ENCODE assay signal across 9 cellular contexts in the genomic region with DNA sequence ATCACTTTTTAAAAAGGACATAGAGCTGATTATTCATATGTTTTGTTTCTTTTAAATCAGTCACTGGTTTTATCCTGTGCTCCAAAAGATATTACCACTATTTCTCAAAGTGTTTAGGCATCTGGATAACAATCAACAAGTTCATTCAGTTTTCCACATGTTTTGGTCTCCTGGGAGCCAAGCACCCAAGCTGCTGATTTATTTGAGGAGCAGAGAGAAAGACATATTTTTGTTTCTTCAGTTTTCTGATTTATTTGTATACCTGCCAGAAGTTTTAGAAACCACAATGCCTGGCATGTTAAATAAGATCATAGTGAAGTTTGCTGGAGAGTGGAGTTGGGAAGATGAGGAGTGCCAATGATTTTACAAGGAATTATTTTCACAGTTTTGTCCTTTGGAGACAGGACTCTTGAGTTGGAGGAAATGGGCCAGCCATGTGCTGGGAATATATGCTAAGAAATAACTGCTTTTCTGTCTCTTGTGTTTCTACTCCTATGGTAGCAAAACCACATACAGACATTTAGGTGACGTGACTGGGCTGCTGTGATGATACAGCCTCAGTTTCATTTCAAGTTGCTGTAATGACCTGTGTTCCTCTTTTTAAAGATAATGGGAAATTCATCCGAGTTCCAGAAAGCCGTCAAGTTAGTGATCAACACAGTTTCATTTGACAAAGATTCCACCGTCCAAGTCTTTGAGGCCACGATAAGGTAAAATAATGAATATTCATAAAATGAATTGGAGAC. TPM values are rescaled to one million over a fixed set of nuclear protein-coding genes. Genes with fewer than 3 reads are reported as not detected.
DNase-seq lines count a peak whose midpoint lies in the region; ATAC-seq, FAIRE-seq and TF ChIP-seq lines count a peak whose summit lies in the region.
"Had no signal": no experiment of that assay in that cellular context is flagged by ENCODE, and none has a peak within 500 bp of the region (broad histone marks: within the 10 kb centered on the region; RNA-seq: fewer than 3 reads in every experiment).

No MANE protein-coding gene starts in this region.

- peaks cover 37% of the 10 kb centered on the region for H3K36me3 ChIP-seq in CD8-positive, alpha-beta T cell (ENCODE audit: insufficient read depth, low read length)
- peaks cover 6 to 59% of the 10 kb centered on the region in 2 experiments for H3K36me3 ChIP-seq in GM12878 (ENCODE audit: control insufficient read depth in 2 of 2, insufficient read depth in 2 of 2, low read length in 1 of 2)

- BruUV-seq in GM12878 (replicated peaks; lab: Mats Ljungman, UMichigan) = no TSS peak

- CTCF ChIA-PET in CD8-positive, alpha-beta T cell (lab: Charles Lee) = interaction anchor here (2.1 kb wide), 1 partner anchor 11 kb away, joined by 11 read pairs; a partner anchor contains a TSS
- CTCF ChIA-PET in GM12878 (lab: Yijun Ruan, JAX) = interaction anchor here (1.6 to 18.8 kb wide), 4 partner anchors 10 to 75 kb away, joined by 7 to 163 read pairs (median 39); a partner anchor contains a TSS

- SMC1A ChIA-PET in GM12878 (lab: Charles Lee; ENCODE audit: uncharacterized antibody, unreplicated experiment) = interaction anchor here (1.0 to 20.1 kb wide), 6 partner anchors 14 to 99 kb away, joined by 3 to 284 read pairs (median 17); a partner anchor contains a TSS

- no peak for TF ChIP-seq POLR2A in GM12878 (IDR thresholded peaks at IDR 0.05; ENCODE audit: low read depth, low read length)

- no peak for TF ChIP-seq CTCF in CD8-positive, alpha-beta T cell (IDR thresholded peaks at IDR 0.05)
- no peak for TF ChIP-seq CTCF in HL-60 (IDR thresholded peaks at IDR 0.05; ENCODE audit: insufficient read depth, low read length)
- TF ChIP-seq CTCF in GM12878 (IDR thresholded peaks at IDR 0.05 in 2 of 3, conservative IDR thresholded peaks at IDR 0.05 in 1 of 3; ENCODE audit: control insufficient read depth in 2 of 3, extremely low read depth in 1 of 3, insufficient read depth in 1 of 3, low read depth in 3 of 3, low read length in 3 of 3) = no peak

- TF ChIP-seq RAD21 in GM12878 (IDR thresholded peaks at IDR 0.05; ENCODE audit: insufficient read depth, low read depth, low read length) = no peak

- no peak for DNase-seq in CD8-positive, alpha-beta T cell
- DNase-seq in HL-60 (ENCODE audit: low read depth in 1 of 2, low spot score in 1 of 2) (peak in 1 of 2 experiments; percentile 75), GM12878 (ENCODE audit: low read depth, low spot score) (no peak), HK-2 (ENCODE audit: unreplicated experiment) (no peak), mucosa of gallbladder (ENCODE audit: low spot score) (no peak), left colon (no peak)
- DNase-seq: NCI-H510A had no signal

- peaks cover 5% of the 10 kb centered on the region for H3K9me3 Mint-ChIP-seq in CD8-positive, alpha-beta T cell

- H3K9ac ChIP-seq in GM12878 (ENCODE audit: control insufficient read depth, insufficient read depth, low read length) = peak overlapping the region; percentile 61

- H3K27ac ChIP-seq in CD8-positive, alpha-beta T cell (ENCODE audit: low read depth, low read length) = peak overlapping the region; percentile 30
- H3K27ac ChIP-seq in HL-60 (replicated peaks) (peak overlapping the region; percentile 73), GM12878 (ENCODE audit: control insufficient read depth, insufficient read depth) (peak overlapping the region; percentile 94)

- peaks cover 76% of the 10 kb centered on the region for H3K79me2 ChIP-seq in GM12878 (ENCODE audit: control insufficient read depth, insufficient read depth, low read length)

- peak; percentile 79 to 88; a peak in 2 of 4 replicates for TF ChIP-seq EP300 in GM12878 (IDR thresholded peaks at IDR 0.05; ENCODE audit: borderline replicate concordance in 1 of 2, control insufficient read depth in 1 of 2, low read depth in 2 of 2, low read length in 2 of 2)

- peaks cover 62% of the 10 kb centered on the region for H3K36me3 Mint-ChIP-seq in CD8-positive, alpha-beta T cell

- no peaks in the 10 kb centered on the region for H3K27me3 Mint-ChIP-seq in CD8-positive, alpha-beta T cell (ENCODE audit: low read depth)

- no peak overlapping the region; the same call in 1 of the 2 replicates for H2AFZ ChIP-seq in GM12878 (ENCODE audit: control insufficient read depth, low read depth, low read length)

- no peaks in the 10 kb centered on the region for H3K27me3 ChIP-seq in CD8-positive, alpha-beta T cell (ENCODE audit: insufficient read depth, low read length)
- H3K27me3 ChIP-seq in HL-60 (ENCODE audit: insufficient read depth, poor library complexity, severe bottlenecking) (no peaks in the 10 kb centered on the region), GM12878 (replicated peaks in 1 of 2; ENCODE audit: control insufficient read depth in 2 of 2, insufficient read depth in 2 of 2, low read length in 1 of 2) (no peaks in the 10 kb centered on the region)

- FAIRE-seq in GM12878 (lab: Jason Lieb, UNC) = no peak

- peaks cover 63% of the 10 kb centered on the region for H3K4me1 Mint-ChIP-seq in CD8-positive, alpha-beta T cell (ENCODE audit: low read depth)

- in situ Hi-C loops in GM12878 (cut with MboI) = loop anchor here (5.0 to 10.0 kb wide), 3 partner anchors 222 to 694 kb away; a partner anchor contains a TSS

- no peaks in the 10 kb centered on the region for H3K9me3 ChIP-seq in CD8-positive, alpha-beta T cell (ENCODE audit: low read length)
- no peaks in the 10 kb centered on the region for H3K9me3 ChIP-seq in GM12878 (replicated peaks; ENCODE audit: control insufficient read depth, insufficient read depth, low read length)

- H3K27ac Mint-ChIP-seq in CD8-positive, alpha-beta T cell = peak overlapping the region; percentile 85

- POLR2A ChIA-PET in CD8-positive, alpha-beta T cell (lab: Charles Lee) = interaction anchor here (3.8 kb wide), 1 partner anchor 12 kb away, joined by 80 read pairs; a partner anchor contains a TSS
- POLR2A ChIA-PET in GM12878 (lab: Charles Lee) = interaction anchor here (0.6 to 8.0 kb wide), 5 partner anchors 12 to 606 kb away, joined by 3 to 68 read pairs (median 4); a partner anchor contains a TSS

- H3K4me2 ChIP-seq in GM12878 (ENCODE audit: control insufficient read depth, insufficient read depth) = peak overlapping the region; percentile 82

- H3K4me3 Mint-ChIP-seq in CD8-positive, alpha-beta T cell = no peak overlapping the region

- no peak for ATAC-seq in CD8-positive, alpha-beta T cell
- ATAC-seq in GM21515 (IDR thresholded peaks at IDR 0.05; ENCODE audit: unreplicated experiment) (peak; percentile 37), GM12878 (peak; percentile 45), esophagus mucosa (no peak), left colon (no peak)

- H3K4me3 ChIP-seq in CD8-positive, alpha-beta T cell (ENCODE audit: low read depth, low read length) = no peak overlapping the region
- H3K4me3 ChIP-seq in HL-60 (replicated peaks; ENCODE audit: insufficient read depth, low read length) (no peak overlapping the region), GM12878 (peak overlapping the region; percentile 18; the same call in 1 of the 2 replicates)

- intact Hi-C loops in CD8-positive, alpha-beta T cell (cut with DNase I, micrococcal nuclease) = loop anchor here in 1 of 2 experiments (10.0 kb wide), 2 partner anchors 374 to 734 kb away; a partner anchor contains a TSS
- intact Hi-C loops in GM12878 (cut with micrococcal nuclease; ENCODE audit: unreplicated experiment) (loop anchor here (5.0 to 10.0 kb wide), 2 partner anchors 184 to 352 kb away; no protein-coding TSS in a partner anchor), left colon (cut with DNase I, micrococcal nuclease) (no loop called here)

- 9% methylated on average over 5 of the region's 5 CpGs for WGBS in GM12878 (ENCODE audit: insufficient coverage, insufficient replicate concordance, low lambda C conversion rate, missing lambda C conversion rate)

- H3K4me1 ChIP-seq in CD8-positive, alpha-beta T cell (ENCODE audit: insufficient read depth, low read length) = peaks cover 63% of the 10 kb centered on the region
- H3K4me1 ChIP-seq in GM12878 (ENCODE audit: control insufficient read depth, insufficient read depth, low read length) = peaks cover 58% of the 10 kb centered on the region

- RAD21 ChIA-PET in GM12878 (lab: Charles Lee; ENCODE audit: unreplicated experiment) = interaction anchor here (0.7 to 9.1 kb wide), 6 partner anchors 11 to 262 kb away, joined by 3 to 93 read pairs (median 14); a partner anchor contains a TSS

- no peaks in the 10 kb centered on the region for H4K20me1 ChIP-seq in GM12878 (ENCODE audit: control insufficient read depth, insufficient read depth)

TF ChIP-seq in GM12878, 131 proteins besides CTCF, POLR2A, EP300 and RAD21 (continues in another document):
- no peak for TF ChIP-seq HDAC6 (IDR thresholded peaks at IDR 0.05; ENCODE audit: unreplicated experiment)
- TF ChIP-seq IRF4 (IDR thresholded peaks at IDR 0.05; ENCODE audit: low read depth, low read length) = 0 out of 2 replicates have a peak, but pooled peaks have one; percentile 11
- no peak for TF ChIP-seq NR2C2 (IDR thresholded peaks at IDR 0.05; ENCODE audit: borderline replicate concordance, control insufficient read depth, insufficient read length, low read depth)
- no peak for TF ChIP-seq RBBP5 (conservative IDR thresholded peaks at IDR 0.05)
- no peak for TF ChIP-seq YBX1 (IDR thresholded peaks at IDR 0.05)
- no peak for TF ChIP-seq ZNF207 (IDR thresholded peaks at IDR 0.05; ENCODE audit: borderline replicate concordance)
- no peak for TF ChIP-seq NRF1 (conservative IDR thresholded peaks at IDR 0.05; ENCODE audit: low read depth, low read length)
- TF ChIP-seq GABPA (IDR thresholded peaks at IDR 0.05; ENCODE audit: low read depth) = no peak
- no peak for TF ChIP-seq POLR2AphosphoS2 (IDR thresholded peaks at IDR 0.05; ENCODE audit: low read depth, low read length)

RNA-seq across cellular contexts. Expression of a gene that starts 11.7 kb away (rescaled TPM):
- total RNA-seq in CD8-positive, alpha-beta T cell = 10 to 100 TPM; 73.0 to 88.9 TPM
- 223 and 263 TPM in 2 replicates for total RNA-seq in GM12878 (2013; cell fraction: nucleolus; rRNA removed)
- 52.6 and 56.0 TPM in 2 replicates for total RNA-seq in GM12878 (2014; rRNA removed)
- total RNA-seq in GM12878 (2014; rRNA removed; fragmentation: Illumina TruSeq; extraction: Trizol) = 57.5 and 60.6 TPM in 2 replicates
- 129 and 138 TPM in 2 replicates for total RNA-seq in GM12878 (2021)
- polyA plus RNA-seq in GM12878 (2011; ENCODE audit: low read depth) = 49.4 TPM
- polyA plus RNA-seq in GM12878 (2011; rRNA removed) = 104 and 139 TPM in 2 replicates
- polyA plus RNA-seq in GM12878 (2011; cell fraction: cytosol; rRNA removed) = 52.9 and 58.1 TPM in 2 replicates
- 65.4 and 94.5 TPM in 2 replicates for polyA plus RNA-seq in GM12878 (2011; cell fraction: nucleus; rRNA removed)
- 59.5 and 72.2 TPM in 2 replicates for polyA plus RNA-seq in GM12878 (2012)
- 57.5 and 75.9 TPM in 2 replicates for polyA plus RNA-seq in GM12878 (2014; fragmentation: Illumina TruSeq; extraction: Trizol)
- polyA plus RNA-seq in GM12878 (2014; fragmentation: Nextera tagmentation; extraction: Ambion mirVana) = 10 to 100 TPM; 18.9 to 48.0 TPM
- 61.3 and 73.8 TPM in 2 replicates for polyA plus RNA-seq in GM12878 (2014; rRNA removed)
- 10 to 100 TPM; 56.2 to 60.1 TPM for polyA plus RNA-seq in GM12878 (2016; fragmentation: Nextera tagmentation; extraction: Ambion mirVana)
- 124 and 134 TPM in 2 replicates for polyA minus RNA-seq in GM12878 (2011; rRNA and poly(A)+ RNA removed)
- 54.6 and 64.8 TPM in 2 replicates for polyA minus RNA-seq in GM12878 (2011; cell fraction: cytosol; rRNA and poly(A)+ RNA removed)
- polyA minus RNA-seq in GM12878 (2011; cell fraction: nucleus; rRNA and poly(A)+ RNA removed) = 49.6 and 62.2 TPM in 2 replicates
- 37.3 TPM for total RNA-seq in esophagus mucosa
- 30.9 TPM for total RNA-seq in mucosa of gallbladder
- total RNA-seq in left colon = 10 to 100 TPM; 49.2 to 62.0 TPM

Comparison
In these comparisons a context has a peak if more than half of its experiments do, and no peak if none do; other contexts are left out.
1. ATAC-seq: peak in GM21515 (single experiment) and GM12878 (single experiment); none in CD8-positive, alpha-beta T cell (single experiment), esophagus mucosa (single experiment) and left colon (single experiment).
2. H3K27ac ChIP-seq: peak in every context shown above with its lines; median percentile 94 in GM12878; 73 in HL-60; 30 in CD8-positive, alpha-beta T cell.